In genomic region chr10:131886181-131886716, GRCh38 we compare ENCODE assay signal across 15 cellular contexts. TPM values are rescaled to one million over a fixed set of nuclear protein-coding genes. Genes with fewer than 3 reads are reported as not detected.
DNase-seq lines count a peak whose midpoint lies in the region; ATAC-seq and TF ChIP-seq lines count a peak whose summit lies in the region.
"Had no signal": no experiment of that assay in that cellular context is flagged by ENCODE, and none has a peak within 500 bp of the region (broad histone marks: within the 10 kb centered on the region; RNA-seq: fewer than 3 reads in every experiment).

No MANE protein-coding gene starts in this region.

- no peak for DNase-seq in CD4-positive, CD25-positive, alpha-beta regulatory T cell
- peak; percentile 50 for DNase-seq in Jurkat, Clone E6-1 (ENCODE audit: low read depth, low spot score)
- no peak for DNase-seq in neural progenitor cell (ENCODE audit: low spot score)
- no peak for DNase-seq in thyroid gland
- no peak for DNase-seq in stimulated activated CD8-positive, alpha-beta memory T cell treated with anti-CD3 and anti-CD28 coated beads, Interleukin-4, amount 100 ng/mL, for 48 hours
- no peak for DNase-seq in NCI-H2081 treated with DMSO at 0.1 percent for 48 hours (lab: John Stamatoyannopoulos, UW)
- DNase-seq in CD8-positive, alpha-beta memory T cell: no peak
- DNase-seq: MV-4-11, NCI-H1436 treated with DMSO at 0.1 percent for 48 hours, NCI-H510A treated with DMSO at 0.1 percent for 48 hours had no signal

- no peaks in the 10 kb centered on the region for H3K27me3 ChIP-seq in CD4-positive, CD25-positive, alpha-beta regulatory T cell (ENCODE audit: control insufficient read depth, insufficient read depth, low read length)
- H3K27me3 ChIP-seq in neural progenitor cell: no peaks in the 10 kb centered on the region
- no peaks in the 10 kb centered on the region for H3K27me3 ChIP-seq in thyroid gland
- H3K27me3 ChIP-seq in CD8-positive, alpha-beta memory T cell (ENCODE audit: insufficient read depth, low read length, poor library complexity, severe bottlenecking): no peaks in the 10 kb centered on the region

- TF ChIP-seq POLR2A in thyroid gland (IDR thresholded peaks at IDR 0.05): no peak

- WGBS in thyroid gland, 2 donors: 76 to 81% methylated on average over 13 of the region's 13 CpGs

- peaks cover 6% of the 10 kb centered on the region for H3K27me3 Mint-ChIP-seq in CD4-positive, CD25-positive, alpha-beta regulatory T cell
- H3K27me3 Mint-ChIP-seq in neural progenitor cell (ENCODE audit: insufficient read depth, low read depth): peaks cover 11% of the 10 kb centered on the region
- H3K27me3 Mint-ChIP-seq in CD8-positive, alpha-beta memory T cell: peaks cover 0 to 22% of the 10 kb centered on the region in 2 donors

- peaks cover 0 to 9% (median 1%) of the 10 kb centered on the region in 4 donors for H3K4me1 Mint-ChIP-seq in CD4-positive, CD25-positive, alpha-beta regulatory T cell
- peaks cover 6% of the 10 kb centered on the region for H3K4me1 Mint-ChIP-seq in neural progenitor cell
- peaks cover 1 to 4% (median 4%) of the 10 kb centered on the region in 3 donors for H3K4me1 Mint-ChIP-seq in CD8-positive, alpha-beta memory T cell

- ATAC-seq in CD4-positive, CD25-positive, alpha-beta regulatory T cell (ENCODE audit: low read depth in 2 of 2): no peak

- H3K4me3 Mint-ChIP-seq in CD4-positive, CD25-positive, alpha-beta regulatory T cell: no peak overlapping the region
- no peak overlapping the region for H3K4me3 Mint-ChIP-seq in neural progenitor cell
- peak overlapping the region in 1 of 7 donors; percentile 42 for H3K4me3 Mint-ChIP-seq in CD8-positive, alpha-beta memory T cell
- H3K4me3 Mint-ChIP-seq: IgD-negative memory B cell had no signal

- H3K9ac ChIP-seq in neural progenitor cell: no peak overlapping the region

- H2AFZ ChIP-seq in neural progenitor cell (replicated peaks): no peak overlapping the region

- H3K9me3 Mint-ChIP-seq in CD4-positive, CD25-positive, alpha-beta regulatory T cell: no peaks in the 10 kb centered on the region
- peaks cover 11% of the 10 kb centered on the region for H3K9me3 Mint-ChIP-seq in neural progenitor cell
- no peaks in the 10 kb centered on the region for H3K9me3 Mint-ChIP-seq in CD8-positive, alpha-beta memory T cell
- H3K9me3 Mint-ChIP-seq: IgD-negative memory B cell had no signal

- no peak overlapping the region for H3K27ac ChIP-seq in CD4-positive, CD25-positive, alpha-beta regulatory T cell (ENCODE audit: insufficient read depth, low read length, poor library complexity, severe bottlenecking)
- H3K27ac ChIP-seq in VCaP: peak overlapping the region; percentile 31; the same call in 1 of the 2 replicates
- H3K27ac ChIP-seq in neural progenitor cell: no peak overlapping the region
- H3K27ac ChIP-seq in thyroid gland: no peak overlapping the region
- no peak overlapping the region for H3K27ac ChIP-seq in CD8-positive, alpha-beta memory T cell (ENCODE audit: low read depth, low read length)
- H3K27ac ChIP-seq: HL-60, SK-N-MC had no signal

- H4K20me1 ChIP-seq in neural progenitor cell (ENCODE audit: low read depth): no peaks in the 10 kb centered on the region

- H3K36me3 ChIP-seq in CD4-positive, CD25-positive, alpha-beta regulatory T cell (ENCODE audit: control insufficient read depth, insufficient read depth, low read length): no peaks in the 10 kb centered on the region
- H3K36me3 ChIP-seq in neural progenitor cell: no peaks in the 10 kb centered on the region
- no peaks in the 10 kb centered on the region for H3K36me3 ChIP-seq in thyroid gland
- H3K36me3 ChIP-seq in CD8-positive, alpha-beta memory T cell (ENCODE audit: insufficient read depth, low read length): no peaks in the 10 kb centered on the region
- H3K36me3 ChIP-seq: HAP-1 had no signal

- H3F3A ChIP-seq in neural progenitor cell (ENCODE audit: low read depth): peaks cover 5% of the 10 kb centered on the region

- no peaks in the 10 kb centered on the region for H3K36me3 Mint-ChIP-seq in CD4-positive, CD25-positive, alpha-beta regulatory T cell
- H3K36me3 Mint-ChIP-seq in neural progenitor cell: no peaks in the 10 kb centered on the region
- no peaks in the 10 kb centered on the region for H3K36me3 Mint-ChIP-seq in CD8-positive, alpha-beta memory T cell
- H3K36me3 Mint-ChIP-seq: IgD-negative memory B cell had no signal

- H3K9me3 ChIP-seq in CD4-positive, CD25-positive, alpha-beta regulatory T cell (ENCODE audit: control insufficient read depth in 2 of 2, low read length in 2 of 2): no peaks in the 10 kb centered on the region
- H3K9me3 ChIP-seq in neural progenitor cell (ENCODE audit: low read depth) (no peaks in the 10 kb centered on the region), thyroid gland (no peaks in the 10 kb centered on the region)
- H3K9me3 ChIP-seq in CD8-positive, alpha-beta memory T cell (ENCODE audit: low read length): no peaks in the 10 kb centered on the region
- H3K9me3 ChIP-seq: HAP-1 had no signal

- intact Hi-C loops in thyroid gland (cut with DNase I): loop anchor here (5.0 kb wide), 1 partner anchor 256 kb away; no protein-coding TSS in a partner anchor

- CTCF ChIA-PET in CD8-positive, alpha-beta memory T cell (lab: Charles Lee): interaction anchor here (0.7 to 2.6 kb wide), 27 partner anchors 9 to 567 kb away, joined by 3 to 79 read pairs (median 5); partner anchors contain the start of gene PPP2R2D

- no peaks in the 10 kb centered on the region for H3K4me1 ChIP-seq in CD4-positive, CD25-positive, alpha-beta regulatory T cell (ENCODE audit: control insufficient read depth, insufficient read depth, low read length, poor library complexity, severe bottlenecking)
- H3K4me1 ChIP-seq in neural progenitor cell (no peaks in the 10 kb centered on the region), thyroid gland (peaks cover 0 to 8% of the 10 kb centered on the region in 2 donors)
- H3K4me1 ChIP-seq in CD8-positive, alpha-beta memory T cell (ENCODE audit: insufficient read depth, low read length): peaks cover 3% of the 10 kb centered on the region

- no peaks in the 10 kb centered on the region for H3K79me2 ChIP-seq in neural progenitor cell (ENCODE audit: low read depth)

- peak overlapping the region in 2 of 3 donors; percentile 55 to 76 for H3K27ac Mint-ChIP-seq in CD4-positive, CD25-positive, alpha-beta regulatory T cell
- H3K27ac Mint-ChIP-seq in neural progenitor cell: peak overlapping the region; percentile 20
- H3K27ac Mint-ChIP-seq in CD8-positive, alpha-beta memory T cell: no peak overlapping the region
- H3K27ac Mint-ChIP-seq: IgD-negative memory B cell had no signal

- no peak overlapping the region for H3K4me3 ChIP-seq in CD4-positive, CD25-positive, alpha-beta regulatory T cell (ENCODE audit: low read depth, low read length)
- no peak overlapping the region for H3K4me3 ChIP-seq in Jurkat, Clone E6-1 (ENCODE audit: low read length)
- H3K4me3 ChIP-seq in neural progenitor cell (no peak overlapping the region), thyroid gland (replicated peaks in 1 of 3) (no peak overlapping the region)
- no peak overlapping the region for H3K4me3 ChIP-seq in CD8-positive, alpha-beta memory T cell (ENCODE audit: low read length)
- H3K4me3 ChIP-seq: HAP-1, SK-N-MC had no signal

- POLR2A ChIA-PET in CD8-positive, alpha-beta memory T cell (lab: Charles Lee): interaction anchor here (0.8 kb wide), 1 partner anchor 137 kb away, joined by 3 read pairs; no protein-coding TSS in a partner anchor

- H3K4me2 ChIP-seq in neural progenitor cell: no peak overlapping the region

- TF ChIP-seq CTCF in VCaP (conservative IDR thresholded peaks at IDR 0.05) (no peak), neural progenitor cell (IDR thresholded peaks at IDR 0.05) (no peak), thyroid gland (IDR thresholded peaks at IDR 0.05) (no peak)

RNA-seq across cellular contexts. Expression of gene PPP2R2D, which starts 14.6 kb away (rescaled TPM):
- total RNA-seq in CD4-positive, CD25-positive, alpha-beta regulatory T cell: 41.8 TPM
- 10 to 100 TPM; 23.8 to 48.1 (median 25.6) TPM for polyA plus RNA-seq in CD4-positive, CD25-positive, alpha-beta regulatory T cell
- polyA plus RNA-seq in Jurkat, Clone E6-1 (2012; ENCODE audit: insufficient read depth, insufficient read length): 39.2 TPM
- 28.1 and 31.2 TPM in 2 replicates for total RNA-seq in neural progenitor cell (ENCODE audit: low replicate concordance)
- 10 to 100 TPM; 32.3 to 38.7 (median 33.9) TPM for total RNA-seq in thyroid gland
- total RNA-seq in CD8-positive, alpha-beta memory T cell: 10 to 100 TPM; 23.5 to 24.5 TPM
- polyA plus RNA-seq in CD8-positive, alpha-beta memory T cell: 34.0 TPM

Comparison
In these comparisons a context has a peak if more than half of its experiments do, and no peak if none do; other contexts are left out.
1. H3K27ac Mint-ChIP-seq: peak in CD4-positive, CD25-positive, alpha-beta regulatory T cell (2 of 3) and neural progenitor cell (single experiment); none in CD8-positive, alpha-beta memory T cell (0 of 8).